In the genomic region with DNA sequence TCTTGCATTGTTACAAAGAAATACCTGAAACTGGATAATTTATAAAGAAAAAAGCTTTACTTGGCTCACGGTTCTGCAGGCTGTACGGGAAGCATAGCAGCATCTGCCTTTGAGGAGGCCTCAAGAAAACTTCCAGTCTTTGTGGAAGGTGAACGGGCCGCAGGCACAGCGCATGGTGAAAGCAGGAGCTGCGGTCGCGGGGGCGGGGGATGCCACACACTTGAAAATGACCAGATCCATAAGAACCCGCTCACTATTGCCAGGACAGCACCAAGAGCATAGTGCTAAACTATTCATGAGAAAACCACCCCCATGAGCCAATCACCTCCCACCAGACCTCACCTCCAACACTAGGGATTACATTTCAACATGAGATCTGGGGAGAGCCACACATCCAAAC, we compare ENCODE assay signal across 22 cellular contexts.
"Had no signal": no experiment of that assay in that cellular context is flagged by ENCODE, and none has a peak within 500 bp of the region (broad histone marks: within the 10 kb centered on the region; RNA-seq: fewer than 3 reads in every experiment).

No MANE protein-coding gene starts in this region.

- FAIRE-seq: HTR-8/SVneo, RCC 7860 had no signal

- H3K36me3 Mint-ChIP-seq: IgD-negative memory B cell had no signal

- DNase-seq: KBM-7, NCI-H1092, NCI-H1105 treated with DMSO at 0.1 percent for 48 hours, NCI-H1417 treated with DMSO at 0.1 percent for 48 hours, NCI-H146, NCI-H1694 treated with DMSO at 0.1 percent for 48 hours, NCI-H1930, NCI-H2081, NCI-H2107, NCI-H226, NCI-H446, NCI-H510A, NCI-H524 treated with DMSO at 0.1 percent for 48 hours, NCI-H69, NCI-H774, RPMI8226, SHP77, SK-N-SH had no signal

- H3K4me2 ChIP-seq: SK-N-SH had no signal

- H3K9ac ChIP-seq: SK-N-SH had no signal

- H3K9me3 ChIP-seq: SK-N-SH had no signal

- H3K4me1 Mint-ChIP-seq: IgD-negative memory B cell had no signal

- H3K27ac ChIP-seq: HL-60 had no signal

- H3K4me3 Mint-ChIP-seq: IgD-negative memory B cell had no signal

- H3K27ac Mint-ChIP-seq: IgD-negative memory B cell had no signal
